In the genomic region with DNA sequence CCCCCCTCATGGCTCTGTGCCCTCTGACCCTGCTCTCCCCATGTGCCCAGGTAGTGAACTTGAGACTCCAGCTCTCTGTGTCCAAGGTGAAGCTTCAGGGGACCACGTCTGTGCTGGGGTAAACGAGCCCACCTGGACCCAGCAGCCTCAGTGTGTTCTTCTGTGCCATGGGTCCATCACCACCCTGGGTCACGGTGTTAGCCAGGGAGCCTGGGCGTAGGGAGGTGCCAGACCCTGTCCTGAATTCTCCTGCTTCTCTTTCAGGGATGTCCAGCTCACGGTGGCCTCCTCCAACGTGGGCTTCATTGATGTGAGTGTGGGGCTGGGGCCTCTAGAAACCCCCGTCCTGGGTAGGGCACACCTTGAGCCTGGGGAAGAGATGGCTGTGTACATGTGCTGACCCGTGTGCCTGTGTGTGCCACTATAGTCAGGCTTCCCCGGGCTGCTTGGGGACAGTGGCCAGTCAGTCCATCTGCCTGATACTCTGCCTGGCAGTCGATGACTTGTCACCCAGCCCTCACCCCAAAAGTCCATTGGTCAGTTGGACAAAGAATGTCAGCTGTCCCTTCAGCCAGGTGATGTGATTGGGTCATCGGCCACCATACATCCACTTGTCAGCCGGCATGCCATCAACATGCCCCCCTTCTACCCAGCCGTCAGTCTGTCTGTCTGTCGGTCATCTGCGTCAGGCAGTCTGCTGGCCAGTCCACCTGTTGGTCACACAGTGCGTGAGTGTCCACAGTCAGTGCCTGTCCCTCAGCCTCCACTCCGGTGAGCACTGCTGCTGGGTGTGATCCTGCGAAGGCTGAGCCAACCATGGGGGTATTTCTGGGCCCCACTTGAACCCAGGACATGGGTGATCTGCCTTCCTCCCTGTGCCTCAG, we compare ENCODE assay signal across 1 cellular context.
TF ChIP-seq lines count a peak whose summit lies in the region.

No MANE protein-coding gene starts in this region.

TF ChIP-seq in HepG2, 621 proteins besides CTCF, POLR2A, EP300 and RAD21 (continued from another document):
- TF ChIP-seq SNAPC4 (CRISPR knock-in tag; IDR thresholded peaks at IDR 0.05) (no peak), ZNF788 (CRISPR knock-in tag; IDR thresholded peaks at IDR 0.05; ENCODE audit: borderline replicate concordance) (no peak)
